8 cellular contexts compared by ENCODE assay signal in the genomic region with DNA sequence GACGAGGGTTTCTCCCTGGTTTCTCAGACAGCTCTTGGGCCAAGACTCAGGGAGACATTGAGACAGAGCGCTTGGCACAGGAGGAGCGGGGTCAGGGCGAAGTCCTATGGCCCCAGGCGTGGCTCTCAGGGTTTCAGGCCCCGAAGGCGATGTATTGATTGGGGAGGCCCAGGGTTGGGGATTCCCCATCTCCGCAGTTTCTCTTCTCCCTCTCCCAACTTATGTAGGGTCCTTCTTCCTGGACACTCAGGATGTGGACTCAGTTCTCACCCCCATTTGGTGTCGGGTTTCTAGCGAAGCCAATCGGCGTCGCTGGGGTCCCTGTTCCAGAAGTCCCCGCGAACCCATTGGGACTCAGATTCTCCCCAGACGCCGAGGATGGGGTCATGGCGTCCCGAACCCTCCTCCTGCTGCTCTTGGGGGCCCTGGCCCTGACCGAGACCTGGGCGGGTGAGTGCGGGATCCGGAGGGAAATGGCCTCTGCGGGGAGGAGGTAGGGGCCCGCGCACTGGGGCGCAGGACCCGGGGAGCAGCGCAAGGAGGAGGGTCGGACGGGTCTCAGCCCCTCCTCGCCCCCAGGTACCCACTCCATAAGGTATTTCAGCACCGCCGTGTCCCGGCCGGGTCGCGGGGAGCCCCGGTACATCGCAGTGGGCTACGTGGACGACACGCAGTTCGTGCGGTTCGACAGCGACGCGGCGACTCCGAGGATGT. TPM values are rescaled to one million over a fixed set of nuclear protein-coding genes. Genes with fewer than 3 reads are reported as not detected.
A peak's percentile ranks its signal among the peaks of the same experiment; 100 is the strongest.
DNase-seq lines count a peak whose midpoint lies in the region; ATAC-seq and TF ChIP-seq lines count a peak whose summit lies in the region.

No MANE protein-coding gene starts in this region.

- POLR2A ChIA-PET in activated CD4-positive, alpha-beta memory T cell treated with anti-CD3 and anti-CD28 coated beads for 36 hours (lab: Charles Lee), result interaction anchor here (0.9 to 1.0 kb wide), 2 partner anchors 12 to 16 kb away, joined by 3 read pairs; a partner anchor contains a TSS

- ATAC-seq in HG02884 (IDR thresholded peaks at IDR 0.05; ENCODE audit: unreplicated experiment) (peak; percentile 23), GM19397 (IDR thresholded peaks at IDR 0.05; ENCODE audit: unreplicated experiment) (no peak)

- H3K36me3 ChIP-seq in ES-I3 (ENCODE audit: insufficient read depth, low read length), result no peaks in the 10 kb centered on the region

- intact Hi-C loops in activated CD4-positive, alpha-beta memory T cell treated with anti-CD3 and anti-CD28 coated beads for 36 hours (cut with micrococcal nuclease), result loop anchor here (2.0 kb wide), 1 partner anchor 141 kb away; a partner anchor contains a TSS

- peaks cover 4% of the 10 kb centered on the region for H3K36me3 Mint-ChIP-seq in activated CD4-positive, alpha-beta memory T cell treated with anti-CD3 and anti-CD28 coated beads for 36 hours

- peak overlapping the region; percentile 86 for H3K4me3 Mint-ChIP-seq in activated CD4-positive, alpha-beta memory T cell treated with anti-CD3 and anti-CD28 coated beads for 36 hours

- H3K4me1 ChIP-seq in ES-I3 (ENCODE audit: insufficient read depth, low read length), result no peaks in the 10 kb centered on the region

- TF ChIP-seq CTCF in retinal pigment epithelial cell (conservative IDR thresholded peaks at IDR 0.05; ENCODE audit: low read depth, low read length), result no peak

- peaks cover 23% of the 10 kb centered on the region for H3K4me1 Mint-ChIP-seq in activated CD4-positive, alpha-beta memory T cell treated with anti-CD3 and anti-CD28 coated beads for 36 hours (ENCODE audit: low read depth)

- H3K27me3 Mint-ChIP-seq in activated CD4-positive, alpha-beta memory T cell treated with anti-CD3 and anti-CD28 coated beads for 36 hours, result no peaks in the 10 kb centered on the region

- peak overlapping the region; percentile 91 for H3K27ac Mint-ChIP-seq in activated CD4-positive, alpha-beta memory T cell treated with anti-CD3 and anti-CD28 coated beads for 36 hours

- H3K9me3 Mint-ChIP-seq in activated CD4-positive, alpha-beta memory T cell treated with anti-CD3 and anti-CD28 coated beads for 36 hours, result no peaks in the 10 kb centered on the region

- DNase-seq in activated CD4-positive, alpha-beta memory T cell treated with anti-CD3 and anti-CD28 coated beads for 36 hours, result peak; percentile 50
- DNase-seq in fibroblast of peridontal ligament (ENCODE audit: extremely low read depth) (peak; percentile 21), retinal pigment epithelial cell (ENCODE audit: low read depth) (no peak), occipital lobe (lab: John Stamatoyannopoulos, UW) (no peak), NCI-H1930 (lab: John Stamatoyannopoulos, UW) (no peak)

- peak overlapping the region; percentile 46 for H3K4me3 ChIP-seq in retinal pigment epithelial cell (ENCODE audit: low read length)

- CTCF ChIA-PET in activated CD4-positive, alpha-beta memory T cell treated with anti-CD3 and anti-CD28 coated beads for 36 hours (lab: Charles Lee), result interaction anchor here (1.2 kb wide), 1 partner anchor 12 kb away, joined by 3 read pairs; no protein-coding TSS in a partner anchor

- peak overlapping the region; percentile 33; the same call in 1 of the 2 replicates for H3K9ac ChIP-seq in ES-I3 (ENCODE audit: low read depth, low read length)

- H3K9me3 ChIP-seq in ES-I3 (ENCODE audit: control insufficient read depth, insufficient read depth, low read length), result no peaks in the 10 kb centered on the region

RNA-seq across cellular contexts. Expression of a gene that starts 16.1 kb away (rescaled TPM):
- total RNA-seq in activated CD4-positive, alpha-beta memory T cell treated with anti-CD3 and anti-CD28 coated beads for 36 hours, result 1,000 to 10,000 TPM; 1,413 to 1,470 TPM
- 46.6 TPM for total RNA-seq in occipital lobe

Comparison
In these comparisons a context has a peak if more than half of its experiments do, and no peak if none do; other contexts are left out.
1. DNase-seq: peak in activated CD4-positive, alpha-beta memory T cell treated with anti-CD3 and anti-CD28 coated beads for 36 hours (single experiment) and fibroblast of peridontal ligament (single experiment); none in retinal pigment epithelial cell (single experiment), occipital lobe (single experiment) and NCI-H1930 (0 of 2).
2. RNA of a gene that starts 16.1 kb away (total RNA-seq): 1,413 to 1,470 TPM in activated CD4-positive, alpha-beta memory T cell treated with anti-CD3 and anti-CD28 coated beads for 36 hours; 46.6 TPM in occipital lobe (single experiment); every median in the first group is over 10 times any median in the second.